ENCODE assay signal across 12 cellular contexts in genomic region chr20:58983115-58983468, GRCh38. TPM values are rescaled to one million over a fixed set of nuclear protein-coding genes. Genes with fewer than 3 reads are reported as not detected.
DNase-seq lines count a peak whose midpoint lies in the region; ATAC-seq and TF ChIP-seq lines count a peak whose summit lies in the region.
"Not testable (repeated sequence)": the region's sequence is repeated elsewhere in the genome, so short reads cannot be mapped to it uniquely, and the experiment has no call there.
"Had no signal": no experiment of that assay in that cellular context is flagged by ENCODE, and none has a peak within 500 bp of the region (broad histone marks: within the 10 kb centered on the region; RNA-seq: fewer than 3 reads in every experiment).

No MANE protein-coding gene starts in this region.

- not testable (repeated sequence) for H4K20me1 ChIP-seq in OCI-LY7 (ENCODE audit: insufficient read depth, low read length)

- H3K27ac ChIP-seq in CD8-positive, alpha-beta T cell (ENCODE audit: low read depth, low read length): not testable (repeated sequence)
- H3K27ac ChIP-seq in OCI-LY7 (ENCODE audit: low read depth, low read length, poor library complexity, severe bottlenecking): peak overlapping the region; percentile 23

- peaks cover 29% of the 10 kb centered on the region for H3K4me1 ChIP-seq in CD8-positive, alpha-beta T cell (ENCODE audit: insufficient read depth, low read length)
- peaks cover 51% of the 10 kb centered on the region for H3K4me1 ChIP-seq in OCI-LY7 (ENCODE audit: insufficient read depth, low read length, poor library complexity, severe bottlenecking)

- H3K36me3 Mint-ChIP-seq in CD8-positive, alpha-beta T cell: peaks cover 32% of the 10 kb centered on the region
- peaks cover 31% of the 10 kb centered on the region for H3K36me3 Mint-ChIP-seq in activated CD8-positive, alpha-beta T cell treated with anti-CD3 and anti-CD28 coated beads, Interleukin-2, amount 10 ng/mL, durations not matched to agents 7 days and 5 days (ENCODE audit: low read depth)
- not testable (repeated sequence) for H3K36me3 Mint-ChIP-seq in activated naive CD8-positive, alpha-beta T cell treated with anti-CD3 and anti-CD28 coated beads, Interleukin-2, amount 10 ng/mL, durations not matched to agents 7 days and 5 days
- peaks cover 15% of the 10 kb centered on the region for H3K36me3 Mint-ChIP-seq in mesothelial cell of epicardium
- H3K36me3 Mint-ChIP-seq in stimulated activated effector memory CD8-positive, alpha-beta T cell treated with anti-CD3 and anti-CD28 coated beads, Interleukin-12 subunit alpha, Interleukin-12 subunit beta, amount 100 ng/mL, for 72 hours: peaks cover 60% of the 10 kb centered on the region

- not testable (repeated sequence) for H2AFZ ChIP-seq in OCI-LY7 (ENCODE audit: low read length)

- POLR2A ChIA-PET in CD8-positive, alpha-beta T cell (lab: Charles Lee): interaction anchor here (1.7 to 2.5 kb wide), 2 partner anchors 49 to 94 kb away, joined by 7 to 14 read pairs; partner anchors contain the start of gene ATP5F1E
- POLR2A ChIA-PET in OCI-LY7 (lab: Charles Lee): interaction anchor here (0.5 to 4.1 kb wide), 4 partner anchors 11 to 331 kb away, joined by 3 to 13 read pairs (median 4); no protein-coding TSS in a partner anchor
- POLR2A ChIA-PET in activated CD8-positive, alpha-beta T cell treated with anti-CD3 and anti-CD28 coated beads, Interleukin-2, amount 10 ng/mL, durations not matched to agents 7 days and 5 days (lab: Charles Lee): interaction anchor here (0.6 to 2.0 kb wide), 5 partner anchors 9 to 165 kb away, joined by 3 to 10 read pairs (median 3); partner anchors contain the start of gene ATP5F1E
- POLR2A ChIA-PET in activated naive CD8-positive, alpha-beta T cell treated with anti-CD3 and anti-CD28 coated beads, Interleukin-2, amount 10 ng/mL, durations not matched to agents 7 days and 5 days (lab: Charles Lee): interaction anchor here (1.6 to 3.7 kb wide), 4 partner anchors 10 to 94 kb away, joined by 6 to 27 read pairs (median 10); partner anchors contain the start of gene ATP5F1E

- peaks cover 15% of the 10 kb centered on the region for H3K36me3 ChIP-seq in CD8-positive, alpha-beta T cell (ENCODE audit: insufficient read depth, low read length)
- H3K36me3 ChIP-seq in OCI-LY7 (ENCODE audit: insufficient read depth, low read length): peaks cover 44% of the 10 kb centered on the region

- BruUV-seq in OCI-LY7 (replicated peaks; lab: Mats Ljungman, UMichigan): not testable (repeated sequence)

- H3K4me3 ChIP-seq in CD8-positive, alpha-beta T cell (ENCODE audit: low read depth, low read length): not testable (repeated sequence)
- peak overlapping the region; percentile 96 for H3K4me3 ChIP-seq in OCI-LY7 (ENCODE audit: low read depth, low read length, poor library complexity, severe bottlenecking)

- H3K79me2 ChIP-seq in OCI-LY7 (ENCODE audit: insufficient read depth, low read depth, low read length): peaks cover 49% of the 10 kb centered on the region

- not testable (repeated sequence) for H3K27me3 Mint-ChIP-seq in CD8-positive, alpha-beta T cell (ENCODE audit: low read depth); activated CD8-positive, alpha-beta T cell treated with anti-CD3 and anti-CD28 coated beads, Interleukin-2, amount 10 ng/mL, durations not matched to agents 7 days and 5 days (ENCODE audit: low read depth); activated naive CD8-positive, alpha-beta T cell treated with anti-CD3 and anti-CD28 coated beads, Interleukin-2, amount 10 ng/mL, durations not matched to agents 7 days and 5 days; mesothelial cell of epicardium (ENCODE audit: low read depth)

- not testable (repeated sequence) for H3K9me3 ChIP-seq in CD8-positive, alpha-beta T cell (ENCODE audit: low read length); OCI-LY7 (ENCODE audit: low read length)

- H3K4me2 ChIP-seq in OCI-LY7 (ENCODE audit: low read length): peak overlapping the region; percentile 83

- peaks cover 46% of the 10 kb centered on the region for H3K4me1 Mint-ChIP-seq in CD8-positive, alpha-beta T cell (ENCODE audit: low read depth)
- peaks cover 27% of the 10 kb centered on the region for H3K4me1 Mint-ChIP-seq in activated CD8-positive, alpha-beta T cell treated with anti-CD3 and anti-CD28 coated beads, Interleukin-2, amount 10 ng/mL, durations not matched to agents 7 days and 5 days (ENCODE audit: low read depth)
- peaks cover 23% of the 10 kb centered on the region for H3K4me1 Mint-ChIP-seq in activated naive CD8-positive, alpha-beta T cell treated with anti-CD3 and anti-CD28 coated beads, Interleukin-2, amount 10 ng/mL, durations not matched to agents 7 days and 5 days
- peaks cover 32% of the 10 kb centered on the region for H3K4me1 Mint-ChIP-seq in mesothelial cell of epicardium
- peaks cover 47% of the 10 kb centered on the region for H3K4me1 Mint-ChIP-seq in stimulated activated effector memory CD8-positive, alpha-beta T cell treated with anti-CD3 and anti-CD28 coated beads, Interleukin-12 subunit alpha, Interleukin-12 subunit beta, amount 100 ng/mL, for 72 hours

- H3K9me3 Mint-ChIP-seq in CD8-positive, alpha-beta T cell; activated CD8-positive, alpha-beta T cell treated with anti-CD3 and anti-CD28 coated beads, Interleukin-2, amount 10 ng/mL, durations not matched to agents 7 days and 5 days (ENCODE audit: insufficient read depth); activated naive CD8-positive, alpha-beta T cell treated with anti-CD3 and anti-CD28 coated beads, Interleukin-2, amount 10 ng/mL, durations not matched to agents 7 days and 5 days; mesothelial cell of epicardium; stimulated activated effector memory CD8-positive, alpha-beta T cell treated with anti-CD3 and anti-CD28 coated beads, Interleukin-12 subunit alpha, Interleukin-12 subunit beta, amount 100 ng/mL, for 72 hours: not testable (repeated sequence)

- peak overlapping the region; percentile 29 for H3K4me3 Mint-ChIP-seq in CD8-positive, alpha-beta T cell
- peak overlapping the region; percentile 93 for H3K4me3 Mint-ChIP-seq in activated CD8-positive, alpha-beta T cell treated with anti-CD3 and anti-CD28 coated beads, Interleukin-2, amount 10 ng/mL, durations not matched to agents 7 days and 5 days
- peak overlapping the region; percentile 91 for H3K4me3 Mint-ChIP-seq in activated naive CD8-positive, alpha-beta T cell treated with anti-CD3 and anti-CD28 coated beads, Interleukin-2, amount 10 ng/mL, durations not matched to agents 7 days and 5 days
- peak overlapping the region; percentile 85 for H3K4me3 Mint-ChIP-seq in mesothelial cell of epicardium
- H3K4me3 Mint-ChIP-seq in stimulated activated effector memory CD8-positive, alpha-beta T cell treated with anti-CD3 and anti-CD28 coated beads, Interleukin-12 subunit alpha, Interleukin-12 subunit beta, amount 100 ng/mL, for 72 hours: peak overlapping the region; percentile 69

- ATAC-seq in CD8-positive, alpha-beta T cell; activated CD8-positive, alpha-beta T cell treated with anti-CD3 and anti-CD28 coated beads, Interleukin-2, amount 10 ng/mL, durations not matched to agents 7 days and 5 days; activated naive CD8-positive, alpha-beta T cell treated with anti-CD3 and anti-CD28 coated beads, Interleukin-2, amount 10 ng/mL, durations not matched to agents 7 days and 5 days (ENCODE audit: low read depth); stimulated activated effector memory CD8-positive, alpha-beta T cell treated with anti-CD3 and anti-CD28 coated beads, Interleukin-12 subunit alpha, Interleukin-12 subunit beta, amount 100 ng/mL, for 72 hours: not testable (repeated sequence)

- H3K9me2 ChIP-seq in OCI-LY7 (ENCODE audit: insufficient read depth, low read length): not testable (repeated sequence)

- not testable (repeated sequence) for TF ChIP-seq CTCF in CD8-positive, alpha-beta T cell (IDR thresholded peaks at IDR 0.05); OCI-LY7 (conservative IDR thresholded peaks at IDR 0.05; ENCODE audit: low read length); mesothelial cell of epicardium (IDR thresholded peaks at IDR 0.05; ENCODE audit: unreplicated experiment)

- intact Hi-C loops in CD8-positive, alpha-beta T cell (cut with DNase I, micrococcal nuclease): loop anchor here (5.0 kb wide), 2 partner anchors 331 to 676 kb away; partner anchors contain the start of genes RAB22A (in 1 of the 2) and STX16 (in 1 of the 2)
- intact Hi-C loops in OCI-LY7 (cut with micrococcal nuclease; ENCODE audit: unreplicated experiment): loop anchor here (5.0 kb wide), 3 partner anchors 59 to 111 kb away; partner anchors contain the start of gene PRELID3B

- H3K27ac Mint-ChIP-seq in CD8-positive, alpha-beta T cell: peak overlapping the region; percentile 80
- H3K27ac Mint-ChIP-seq in activated CD8-positive, alpha-beta T cell treated with anti-CD3 and anti-CD28 coated beads, Interleukin-2, amount 10 ng/mL, durations not matched to agents 7 days and 5 days: peak overlapping the region; percentile 22
- not testable (repeated sequence) for H3K27ac Mint-ChIP-seq in activated naive CD8-positive, alpha-beta T cell treated with anti-CD3 and anti-CD28 coated beads, Interleukin-2, amount 10 ng/mL, durations not matched to agents 7 days and 5 days; mesothelial cell of epicardium
- peak overlapping the region; percentile 75 for H3K27ac Mint-ChIP-seq in stimulated activated effector memory CD8-positive, alpha-beta T cell treated with anti-CD3 and anti-CD28 coated beads, Interleukin-12 subunit alpha, Interleukin-12 subunit beta, amount 100 ng/mL, for 72 hours

- H3K27me3 ChIP-seq in CD8-positive, alpha-beta T cell (ENCODE audit: insufficient read depth, low read length): not testable (repeated sequence)

- not testable (repeated sequence) for DNase-seq in CD8-positive, alpha-beta T cell; OCI-LY7 (ENCODE audit: low spot score); activated CD8-positive, alpha-beta T cell treated with anti-CD3 and anti-CD28 coated beads, Interleukin-2, amount 10 ng/mL, durations not matched to agents 7 days and 5 days; activated naive CD8-positive, alpha-beta T cell treated with anti-CD3 and anti-CD28 coated beads, Interleukin-2, amount 10 ng/mL, durations not matched to agents 7 days and 5 days; mesothelial cell of epicardium (ENCODE audit: low spot score in 2 of 2, unreplicated experiment in 2 of 2); stimulated activated effector memory CD8-positive, alpha-beta T cell treated with anti-CD3 and anti-CD28 coated beads, Interleukin-12 subunit alpha, Interleukin-12 subunit beta, amount 100 ng/mL, for 72 hours (ENCODE audit: low spot score in 2 of 2)

- CTCF ChIA-PET in CD8-positive, alpha-beta T cell (lab: Charles Lee); OCI-LY7 (lab: Charles Lee; ENCODE audit: unreplicated experiment): not testable (repeated sequence)
- CTCF ChIA-PET in activated CD8-positive, alpha-beta T cell treated with anti-CD3 and anti-CD28 coated beads, Interleukin-2, amount 10 ng/mL, durations not matched to agents 7 days and 5 days (lab: Charles Lee): interaction anchor here (0.7 to 1.4 kb wide), 4 partner anchors 11 to 614 kb away, joined by 3 to 6 read pairs (median 3); no protein-coding TSS in a partner anchor

RNA-seq across cellular contexts. Expression of gene NELFCD, which starts 2.0 kb away (rescaled TPM):
- total RNA-seq in CD8-positive, alpha-beta T cell: 100 to 1,000 TPM; 101 to 113 TPM
- total RNA-seq in OCI-LY7 (2014; rRNA removed; shearing (Covaris generic)): 83.4 and 90.7 TPM in 2 replicates
- total RNA-seq in OCI-LY7 (2022) (143 and 155 TPM in 2 replicates), mesothelial cell of epicardium (106 to 112 TPM (median 108 TPM) in 3 replicates)
- total RNA-seq in activated CD8-positive, alpha-beta T cell treated with anti-CD3 and anti-CD28 coated beads, Interleukin-2, amount 10 ng/mL, durations not matched to agents 7 days and 5 days: 10 to 100 TPM; 89.0 to 89.5 TPM
- 10 to 100 TPM; 71.7 to 76.4 TPM for total RNA-seq in activated naive CD8-positive, alpha-beta T cell treated with anti-CD3 and anti-CD28 coated beads, Interleukin-2, amount 10 ng/mL, durations not matched to agents 7 days and 5 days

RNA-seq across cellular contexts. Expression of gene CTSZ, which starts 24.0 kb away (rescaled TPM):
- total RNA-seq in CD8-positive, alpha-beta T cell: 1 to 10 TPM; 5.1 to 7.0 TPM
- 47.2 and 50.5 TPM in 2 replicates for total RNA-seq in OCI-LY7 (2014; rRNA removed; shearing (Covaris generic))
- total RNA-seq in OCI-LY7 (2022) (81.5 and 114 TPM in 2 replicates), mesothelial cell of epicardium (65.3 to 67.7 TPM (median 65.3 TPM) in 3 replicates)
- 10 to 100 TPM; 42.4 to 44.0 TPM for total RNA-seq in activated CD8-positive, alpha-beta T cell treated with anti-CD3 and anti-CD28 coated beads, Interleukin-2, amount 10 ng/mL, durations not matched to agents 7 days and 5 days
- 10 to 100 TPM; 48.9 to 49.2 TPM for total RNA-seq in activated naive CD8-positive, alpha-beta T cell treated with anti-CD3 and anti-CD28 coated beads, Interleukin-2, amount 10 ng/mL, durations not matched to agents 7 days and 5 days

RNA-seq across cellular contexts. Expression of gene TUBB1, which starts 36.1 kb away (rescaled TPM):
- not detected for total RNA-seq in CD8-positive, alpha-beta T cell
- not detected in 2 replicates for total RNA-seq in OCI-LY7 (2014; rRNA removed; shearing (Covaris generic))
- 0.11 and 0.13 TPM in 2 replicates for total RNA-seq in OCI-LY7 (2022)
- not detected for total RNA-seq in activated CD8-positive, alpha-beta T cell treated with anti-CD3 and anti-CD28 coated beads, Interleukin-2, amount 10 ng/mL, durations not matched to agents 7 days and 5 days
- total RNA-seq in activated naive CD8-positive, alpha-beta T cell treated with anti-CD3 and anti-CD28 coated beads, Interleukin-2, amount 10 ng/mL, durations not matched to agents 7 days and 5 days: not detected
- total RNA-seq in mesothelial cell of epicardium: not detected in 3 replicates
- total RNA-seq: activated CD4-positive, alpha-beta T cell treated with anti-CD3 and anti-CD28 coated beads, Interleukin-2, amount 10 ng/mL, durations not matched to agents 24 days and 14 days; endodermal cell; H1; IMR-90; MCF 10A; vagina had no signal

RNA-seq across cellular contexts. Expression of gene ATP5F1E, which starts 49.0 kb away (rescaled TPM):
- 10 to 100 TPM; 50.4 to 52.2 TPM for total RNA-seq in CD8-positive, alpha-beta T cell
- 36.7 and 42.4 TPM in 2 replicates for total RNA-seq in OCI-LY7 (2014; rRNA removed; shearing (Covaris generic))
- total RNA-seq in OCI-LY7 (2022) (65.4 and 67.2 TPM in 2 replicates), mesothelial cell of epicardium (46.7 to 52.7 TPM (median 47.8 TPM) in 3 replicates)
- 10 to 100 TPM; 97.8 to 98.8 TPM for total RNA-seq in activated CD8-positive, alpha-beta T cell treated with anti-CD3 and anti-CD28 coated beads, Interleukin-2, amount 10 ng/mL, durations not matched to agents 7 days and 5 days
- total RNA-seq in activated naive CD8-positive, alpha-beta T cell treated with anti-CD3 and anti-CD28 coated beads, Interleukin-2, amount 10 ng/mL, durations not matched to agents 7 days and 5 days: 10 to 100 TPM; 81.1 to 87.3 TPM

RNA-seq across cellular contexts. Expression of gene PRELID3B, which starts 59.5 kb away (rescaled TPM):
- 10 to 100 TPM; 73.4 to 75.5 TPM for total RNA-seq in CD8-positive, alpha-beta T cell
- 77.2 and 99.4 TPM in 2 replicates for total RNA-seq in OCI-LY7 (2014; rRNA removed; shearing (Covaris generic))
- 119 and 122 TPM in 2 replicates for total RNA-seq in OCI-LY7 (2022)
- 10 to 100 TPM; 80.1 to 81.6 TPM for total RNA-seq in activated CD8-positive, alpha-beta T cell treated with anti-CD3 and anti-CD28 coated beads, Interleukin-2, amount 10 ng/mL, durations not matched to agents 7 days and 5 days
- 10 to 100 TPM; 57.3 to 65.7 TPM for total RNA-seq in activated naive CD8-positive, alpha-beta T cell treated with anti-CD3 and anti-CD28 coated beads, Interleukin-2, amount 10 ng/mL, durations not matched to agents 7 days and 5 days
- total RNA-seq in mesothelial cell of epicardium: 44.9 to 45.5 TPM (median 45.2 TPM) in 3 replicates

Comparison
In these comparisons a context has a peak if more than half of its experiments do, and no peak if none do; other contexts are left out.
1. H3K4me3 Mint-ChIP-seq: peak in every context shown above with its lines; median percentile 93 in activated CD8-positive, alpha-beta T cell treated with anti-CD3 and anti-CD28 coated beads, Interleukin-2, amount 10 ng/mL, durations not matched to agents 7 days and 5 days; 91 in activated naive CD8-positive, alpha-beta T cell treated with anti-CD3 and anti-CD28 coated beads, Interleukin-2, amount 10 ng/mL, durations not matched to agents 7 days and 5 days; 85 in mesothelial cell of epicardium; 69 in stimulated activated effector memory CD8-positive, alpha-beta T cell treated with anti-CD3 and anti-CD28 coated beads, Interleukin-12 subunit alpha, Interleukin-12 subunit beta, amount 100 ng/mL, for 72 hours; 29 in CD8-positive, alpha-beta T cell.